Comparison of ENCODE assay signal across 1 cellular context in genomic region chr7:32495298-32496051, GRCh38.
TF ChIP-seq lines count a peak whose summit lies in the region.

AVL9 (plus strand) TSS chr7:32495489; CDS start chr7:32495710, 221 bp downstream.

TF ChIP-seq in K562, 482 proteins besides CTCF, POLR2A, EP300 and RAD21 (continued from another document and continues in another):
- TF ChIP-seq ETS1 (conservative IDR thresholded peaks at IDR 0.05; ENCODE audit: control insufficient read depth, low read depth, low read length) (peak; percentile 78), ESRRB (CRISPR knock-in tag; IDR thresholded peaks at IDR 0.05; ENCODE audit: borderline replicate concordance) (no peak), RAD51 (IDR thresholded peaks at IDR 0.05; ENCODE audit: borderline replicate concordance, low read depth) (peak; percentile 89), RBBP5 (IDR thresholded peaks at IDR 0.05; ENCODE audit: borderline replicate concordance, insufficient read depth, low read length, poor library complexity, severe bottlenecking) (peak; percentile 95), KHSRP (IDR thresholded peaks at IDR 0.05) (no peak), NR3C1 (CRISPR knock-in tag; IDR thresholded peaks at IDR 0.05) (0 out of 2 replicates have a peak, but pooled peaks have one; percentile 43), NR1H2 (CRISPR knock-in tag; IDR thresholded peaks at IDR 0.05) (no peak), TFAP4 (CRISPR knock-in tag; IDR thresholded peaks at IDR 0.05; ENCODE audit: borderline replicate concordance) (peak; percentile 92), ESRRA (IDR thresholded peaks at IDR 0.05; ENCODE audit: borderline replicate concordance, low read depth) (peak; percentile 43; the same call in 1 of the 2 replicates), ZNF449 (CRISPR knock-in tag; IDR thresholded peaks at IDR 0.05) (no peak), FOSL1 (tag; conservative IDR thresholded peaks at IDR 0.05) (no peak), MYC (IDR thresholded peaks at IDR 0.05; ENCODE audit: low read depth, low read length) (0 out of 2 replicates have a peak, but pooled peaks have one; percentile 27), MYC (CRISPR knock-in tag; IDR thresholded peaks at IDR 0.05; ENCODE audit: borderline replicate concordance, low read depth) (peak; percentile 63; the same call in 1 of the 2 replicates), SUPT5H (IDR thresholded peaks at IDR 0.05) (peak; percentile 92), ZNF592 (IDR thresholded peaks at IDR 0.05) (0 out of 2 replicates have a peak, but pooled peaks have one; percentile 28), CREB3L1 (IDR thresholded peaks at IDR 0.05; ENCODE audit: borderline replicate concordance, low read depth) (no peak), ZNF324 (CRISPR knock-in tag; IDR thresholded peaks at IDR 0.05) (no peak), KDM5B (IDR thresholded peaks at IDR 0.05; ENCODE audit: insufficient replicate concordance, low read depth, low read length) (peak; percentile 91), PHB (CRISPR knock-in tag; IDR thresholded peaks at IDR 0.05) (peak; percentile 92; the same call in 1 of the 2 replicates), ELF2 (CRISPR knock-in tag; IDR thresholded peaks at IDR 0.05) (peak; percentile 94), ZFX (CRISPR knock-in tag; IDR thresholded peaks at IDR 0.05) (peak; percentile 97), MAFG (tag; conservative IDR thresholded peaks at IDR 0.05) (no peak), THAP12 (CRISPR knock-in tag; IDR thresholded peaks at IDR 0.05) (peak; percentile 94), NR2C1 (IDR thresholded peaks at IDR 0.05) (no peak), NR2C1 (tag; IDR thresholded peaks at IDR 0.05) (peak; percentile 23; the same call in 1 of the 2 replicates), ZNF282 (CRISPR knock-in tag; IDR thresholded peaks at IDR 0.05) (no peak), ETV1 (tag; conservative IDR thresholded peaks at IDR 0.05; ENCODE audit: low read depth) (peak; percentile 76), ZBTB7A (IDR thresholded peaks at IDR 0.05; ENCODE audit: borderline replicate concordance, control insufficient read depth, low read depth, low read length) (peak; percentile 72; the same call in 1 of the 2 replicates), PKNOX1 (IDR thresholded peaks at IDR 0.05) (peak; percentile 85), FOXM1 (IDR thresholded peaks at IDR 0.05; ENCODE audit: low read depth) (no peak), FOXM1 (CRISPR knock-in tag; IDR thresholded peaks at IDR 0.05; ENCODE audit: low read depth) (peak; percentile 51; the same call in 1 of the 2 replicates), PML (IDR thresholded peaks at IDR 0.05; ENCODE audit: low read length) (peak; percentile 50; the same call in 1 of the 2 replicates), NFE2 (IDR thresholded peaks at IDR 0.05; ENCODE audit: low read depth) (no peak), SAP30 (IDR thresholded peaks at IDR 0.05; ENCODE audit: borderline replicate concordance, insufficient read depth, low read depth, low read length, poor library complexity, severe bottlenecking) (peak; percentile 80), PHF8 (IDR thresholded peaks at IDR 0.05; ENCODE audit: borderline replicate concordance, low read length) (peak; percentile 97), TAF9B (IDR thresholded peaks at IDR 0.05; ENCODE audit: partially characterized antibody) (no peak), KLF16 (IDR thresholded peaks at IDR 0.05) (no peak), RBM34 (IDR thresholded peaks at IDR 0.05; ENCODE audit: borderline replicate concordance, insufficient read depth, low read length) (0 out of 2 replicates have a peak, but pooled peaks have one; percentile 47), L3MBTL2 (IDR thresholded peaks at IDR 0.05) (peak; percentile 71; the same call in 1 of the 2 replicates), ZNF395 (CRISPR knock-in tag; IDR thresholded peaks at IDR 0.05) (peak; percentile 63; the same call in 1 of the 2 replicates), HDAC1 (IDR thresholded peaks at IDR 0.05) (peak in 1 of 2 experiments; percentile 60; a peak in 2 of 4 replicates), JUND (IDR thresholded peaks at IDR 0.05; ENCODE audit: borderline replicate concordance, low read depth, low read length) (peak; percentile 43), JUND (tag; IDR thresholded peaks at IDR 0.05; ENCODE audit: borderline replicate concordance, low read depth, low read length) (no peak), CCNT2 (IDR thresholded peaks at IDR 0.05; ENCODE audit: borderline replicate concordance, extremely low read depth, insufficient read length, low read depth, low read length) (peak; percentile 86), ZNF77 (CRISPR knock-in tag; IDR thresholded peaks at IDR 0.05) (no peak), ZMIZ1 (IDR thresholded peaks at IDR 0.05; ENCODE audit: low read depth in 2 of 2, low read length in 2 of 2) (0 out of 4 replicates have a peak, but pooled peaks of 1 of the 2 experiments have one; percentile 23), SIN3A (IDR thresholded peaks at IDR 0.05; ENCODE audit: borderline replicate concordance in 2 of 2, control insufficient read depth in 1 of 2, low read depth in 2 of 2, low read length in 2 of 2) (peak; percentile 27 to 65; a peak in 1 of 4 replicates)
